ENCODE assay signal across 11 cellular contexts in the genomic region with DNA sequence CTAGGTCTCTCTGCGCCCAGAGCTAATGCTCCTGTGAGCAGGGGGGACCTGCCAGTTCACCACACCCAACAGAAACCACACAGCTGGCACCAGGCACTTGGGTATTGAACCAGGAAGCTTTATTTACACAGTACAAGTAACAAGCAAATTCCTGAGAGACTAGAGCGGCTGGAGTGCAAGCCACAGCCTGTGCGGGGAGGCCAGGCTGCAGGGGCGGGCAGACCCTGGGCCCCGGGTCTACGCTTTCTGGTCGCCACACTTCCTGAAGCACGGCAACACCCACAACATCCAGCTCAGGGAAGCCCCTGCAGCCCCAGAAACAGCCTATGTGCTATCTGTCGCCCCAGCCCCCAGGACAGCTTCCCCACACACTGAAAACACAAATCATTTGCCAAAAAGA.
DNase-seq lines count a peak whose midpoint lies in the region; ATAC-seq, FAIRE-seq and TF ChIP-seq lines count a peak whose summit lies in the region.
"Had no signal": no experiment of that assay in that cellular context is flagged by ENCODE, and none has a peak within 500 bp of the region (broad histone marks: within the 10 kb centered on the region; RNA-seq: fewer than 3 reads in every experiment).

No MANE protein-coding gene starts in this region.

- no peaks in the 10 kb centered on the region for H3K27me3 ChIP-seq in neutrophil

- peak overlapping the region; percentile 70 for H3K4me3 Mint-ChIP-seq in central memory CD8-positive, alpha-beta T cell
- H3K4me3 Mint-ChIP-seq: activated naive CD8-positive, alpha-beta T cell treated with anti-CD3 and anti-CD28 coated beads, Interleukin-2, amount 10 ng/mL, durations not matched to agents 7 days and 5 days had no signal

- H3K27ac Mint-ChIP-seq in central memory CD8-positive, alpha-beta T cell (ENCODE audit: low read depth), result peak overlapping the region; percentile 46
- H3K27ac Mint-ChIP-seq: activated naive CD8-positive, alpha-beta T cell treated with anti-CD3 and anti-CD28 coated beads, Interleukin-2, amount 10 ng/mL, durations not matched to agents 7 days and 5 days had no signal

- no peak for TF ChIP-seq CTCF in neutrophil (IDR thresholded peaks at IDR 0.05)

- no peaks in the 10 kb centered on the region for H3K27me3 Mint-ChIP-seq in central memory CD8-positive, alpha-beta T cell
- H3K27me3 Mint-ChIP-seq: activated naive CD8-positive, alpha-beta T cell treated with anti-CD3 and anti-CD28 coated beads, Interleukin-2, amount 10 ng/mL, durations not matched to agents 7 days and 5 days had no signal

- no peaks in the 10 kb centered on the region for H3K9me3 Mint-ChIP-seq in central memory CD8-positive, alpha-beta T cell
- H3K9me3 Mint-ChIP-seq: activated naive CD8-positive, alpha-beta T cell treated with anti-CD3 and anti-CD28 coated beads, Interleukin-2, amount 10 ng/mL, durations not matched to agents 7 days and 5 days had no signal

- H3K4me3 ChIP-seq in neutrophil (ENCODE audit: low read depth in 1 of 2, low read length in 1 of 2), result no peak overlapping the region
- H3K4me3 ChIP-seq: SK-N-MC had no signal

- peak; percentile 59 for ATAC-seq in central memory CD8-positive, alpha-beta T cell (replicated peaks; ENCODE audit: extremely low read depth, poor library complexity, severe bottlenecking)
- no peak for ATAC-seq in GM21367 (IDR thresholded peaks at IDR 0.05; ENCODE audit: unreplicated experiment)

- peak; percentile 71 for FAIRE-seq in GM12891 (lab: Jason Lieb, UNC)

- TF ChIP-seq POLR2A in GM12891 (IDR thresholded peaks at IDR 0.05; ENCODE audit: low read depth, low read length), result no peak

- peaks cover 35% of the 10 kb centered on the region for H3K36me3 Mint-ChIP-seq in central memory CD8-positive, alpha-beta T cell (ENCODE audit: insufficient read depth)
- H3K36me3 Mint-ChIP-seq: activated naive CD8-positive, alpha-beta T cell treated with anti-CD3 and anti-CD28 coated beads, Interleukin-2, amount 10 ng/mL, durations not matched to agents 7 days and 5 days had no signal

- DNase-seq in GM12891 (ENCODE audit: insufficient read length, low spot score) (no peak), HT-29 (ENCODE audit: low spot score) (peak; percentile 12), OCI-M2 (lab: John Stamatoyannopoulos, UW; ENCODE audit: unreplicated experiment) (no peak), NK-92 (lab: John Stamatoyannopoulos, UW; ENCODE audit: unreplicated experiment) (no peak)
- peak in 1 of 2 donors; percentile 31 for DNase-seq in central memory CD8-positive, alpha-beta T cell (ENCODE audit: low spot score in 2 of 2)
- no peak for DNase-seq in activated CD8-positive, alpha-beta memory T cell treated with anti-CD3 and anti-CD28 coated beads, Interleukin-2, amount 50 U/mL, for 4 hours
- DNase-seq: activated naive CD8-positive, alpha-beta T cell treated with anti-CD3 and anti-CD28 coated beads, Interleukin-2, amount 10 ng/mL, durations not matched to agents 7 days and 5 days; stimulated activated CD4-positive, alpha-beta T cell treated with anti-CD3 and anti-CD28 coated beads, Interleukin-2, amount 100 ng/mL, for 24 hours had no signal

- peaks cover 55% of the 10 kb centered on the region for H3K4me1 Mint-ChIP-seq in central memory CD8-positive, alpha-beta T cell

- no peaks in the 10 kb centered on the region for H3K9me3 ChIP-seq in neutrophil

- no peaks in the 10 kb centered on the region for H3K4me1 ChIP-seq in neutrophil (ENCODE audit: control insufficient read depth in 1 of 2, insufficient read depth in 1 of 2, low read depth in 1 of 2, low read length in 1 of 2)

- H3K36me3 ChIP-seq in neutrophil, result peaks cover 52% of the 10 kb centered on the region

- H3K27ac ChIP-seq in neutrophil, result peak overlapping the region; percentile 31
- H3K27ac ChIP-seq: SK-N-MC had no signal

TF ChIP-seq in GM12891, 5 proteins besides CTCF, POLR2A, EP300 and RAD21:
- TF ChIP-seq PAX5 (IDR thresholded peaks at IDR 0.05; ENCODE audit: insufficient read depth, low read length, severe bottlenecking), result no peak
- no peak for TF ChIP-seq SPI1 (IDR thresholded peaks at IDR 0.05; ENCODE audit: low read depth, low read length)
- TF ChIP-seq POU2F2 (IDR thresholded peaks at IDR 0.05; ENCODE audit: low read depth, low read length), result no peak
- no peak for TF ChIP-seq POLR2AphosphoS5 (IDR thresholded peaks at IDR 0.05; ENCODE audit: low read depth, low read length)
- TF ChIP-seq TAF1 (IDR thresholded peaks at IDR 0.05; ENCODE audit: low read depth, low read length), result no peak
